Comparison of ENCODE assay signal across 19 cellular contexts in genomic region chr15:32919749-32920414, GRCh38.
DNase-seq lines count a peak whose midpoint lies in the region; ATAC-seq and TF ChIP-seq lines count a peak whose summit lies in the region.
"Had no signal": no experiment of that assay in that cellular context is flagged by ENCODE, and none has a peak within 500 bp of the region (broad histone marks: within the 10 kb centered on the region; RNA-seq: fewer than 3 reads in every experiment).

No MANE protein-coding gene starts in this region.

- no peaks in the 10 kb centered on the region for H3K27me3 ChIP-seq in BJ (ENCODE audit: control insufficient read depth, insufficient read depth, low read length)
- H3K27me3 ChIP-seq: right lobe of liver had no signal

- no peak overlapping the region for H3K27ac Mint-ChIP-seq in WTC11
- H3K27ac Mint-ChIP-seq: IgD-negative memory B cell; immature natural killer cell; naive thymus-derived CD8-positive, alpha-beta T cell; T-helper 1 cell treated with Interleukin-12 subunit alpha and Interleukin-12 subunit beta and Interleukin-4 antibody, amounts not matched to agents 30 μg/mL and 1 μg/mL, for 36 hours had no signal

- no peaks in the 10 kb centered on the region for H3K36me3 ChIP-seq in BJ (ENCODE audit: control insufficient read depth, insufficient read depth, low read length)
- H3K36me3 ChIP-seq: right lobe of liver had no signal

- ATAC-seq in HG03025 (IDR thresholded peaks at IDR 0.05; ENCODE audit: low FRiP score, unreplicated experiment) (no peak), GM19328 (IDR thresholded peaks at IDR 0.05; ENCODE audit: unreplicated experiment) (no peak), WTC11 (no peak)
- ATAC-seq: naive thymus-derived CD8-positive, alpha-beta T cell; right lobe of liver had no signal

- DNase-seq in BJ (ENCODE audit: low read depth), result peak; percentile 63
- peak; percentile 97 for DNase-seq in HS-5 (ENCODE audit: low read depth)
- peak; percentile 81 for DNase-seq in astrocyte of the spinal cord (ENCODE audit: low read depth, low spot score)
- peak; percentile 34 for DNase-seq in myocyte (ENCODE audit: low read depth)
- DNase-seq in NCI-H1694 (lab: John Stamatoyannopoulos, UW), result no peak
- no peak for DNase-seq in WTC11 (ENCODE audit: low spot score)
- DNase-seq: activated CD4-positive, alpha-beta T cell treated with anti-CD3 and anti-CD28 coated beads, Interleukin-2, amount 50 U/mL, for 1 hour; activated effector memory CD4-positive, alpha-beta T cell treated with Interleukin-2 at 50 U/mL for 16 hours; central memory CD4-positive, alpha-beta T cell; DMS153; erythroblast; immature natural killer cell; naive thymus-derived CD8-positive, alpha-beta T cell; NCI-H1930; right lobe of liver had no signal

- in situ Hi-C loops in astrocyte of the spinal cord (cut with HindIII; ENCODE audit: low sequenced_read_pairs), result no loop called here

- CTCF ChIA-PET in BJ (lab: Yijun Ruan, JAX) (interaction anchor here (1.7 to 1.8 kb wide), 2 partner anchors 11 to 16 kb away, joined by 3 to 6 read pairs; no protein-coding TSS in a partner anchor), WTC11 (lab: Charles Lee) (no interaction called here)

- POLR2A ChIA-PET in BJ (lab: Charles Lee) (no interaction called here), WTC11 (lab: Charles Lee) (no interaction called here)

- H3K4me3 Mint-ChIP-seq in WTC11, result no peak overlapping the region
- H3K4me3 Mint-ChIP-seq: immature natural killer cell; naive thymus-derived CD8-positive, alpha-beta T cell; T-helper 1 cell treated with Interleukin-12 subunit alpha and Interleukin-12 subunit beta and Interleukin-4 antibody, amounts not matched to agents 30 μg/mL and 1 μg/mL, for 36 hours had no signal

- H3K36me3 Mint-ChIP-seq in WTC11, result no peaks in the 10 kb centered on the region
- H3K36me3 Mint-ChIP-seq: IgD-negative memory B cell, immature natural killer cell had no signal

- H3K9me3 Mint-ChIP-seq in WTC11, result no peaks in the 10 kb centered on the region
- H3K9me3 Mint-ChIP-seq: IgD-negative memory B cell; immature natural killer cell; T-helper 1 cell treated with Interleukin-12 subunit alpha and Interleukin-12 subunit beta and Interleukin-4 antibody, amounts not matched to agents 30 μg/mL and 1 μg/mL, for 36 hours had no signal

- H3K4me3 ChIP-seq in BJ (ENCODE audit: low read depth, low read length) (no peak overlapping the region), astrocyte of the spinal cord (ENCODE audit: low read depth, low read length) (no peak overlapping the region)
- H3K4me3 ChIP-seq: right lobe of liver had no signal

- peaks cover 15% of the 10 kb centered on the region for H3K4me1 Mint-ChIP-seq in WTC11
- H3K4me1 Mint-ChIP-seq: immature natural killer cell had no signal

- TF ChIP-seq CTCF in BJ (IDR thresholded peaks at IDR 0.05; ENCODE audit: insufficient read depth, low read depth, low read length) (no peak), astrocyte of the spinal cord (IDR thresholded peaks at IDR 0.05; ENCODE audit: low read depth, low read length) (no peak), WTC11 (IDR thresholded peaks at IDR 0.05) (no peak)

- no peaks in the 10 kb centered on the region for H3K27me3 Mint-ChIP-seq in WTC11 (ENCODE audit: low read depth)

TF ChIP-seq in WTC11, 78 proteins besides CTCF, POLR2A, EP300 and RAD21:
- TF ChIP-seq ZNF263 (CRISPR knock-in tag; IDR thresholded peaks at IDR 0.05; ENCODE audit: low read depth) (no peak), ZNF512 (CRISPR knock-in tag; IDR thresholded peaks at IDR 0.05; ENCODE audit: borderline replicate concordance) (no peak), CREB1 (CRISPR knock-in tag; IDR thresholded peaks at IDR 0.05) (no peak), JAZF1 (CRISPR knock-in tag; IDR thresholded peaks at IDR 0.05) (no peak), SMAD3 (CRISPR knock-in tag; IDR thresholded peaks at IDR 0.05; ENCODE audit: borderline replicate concordance) (no peak), CDX4 (CRISPR knock-in tag; IDR thresholded peaks at IDR 0.05; ENCODE audit: borderline replicate concordance) (no peak), MXD4 (CRISPR knock-in tag; IDR thresholded peaks at IDR 0.05; ENCODE audit: borderline replicate concordance) (no peak), FOXK1 (CRISPR knock-in tag; IDR thresholded peaks at IDR 0.05) (no peak), ATF6 (CRISPR knock-in tag; IDR thresholded peaks at IDR 0.05) (no peak), ARID4B (CRISPR knock-in tag; IDR thresholded peaks at IDR 0.05; ENCODE audit: borderline replicate concordance) (no peak), ZNF396 (CRISPR knock-in tag; IDR thresholded peaks at IDR 0.05; ENCODE audit: borderline replicate concordance) (no peak), TCF7 (CRISPR knock-in tag; IDR thresholded peaks at IDR 0.05; ENCODE audit: low read depth) (no peak)
- TF ChIP-seq, protein P1, sequence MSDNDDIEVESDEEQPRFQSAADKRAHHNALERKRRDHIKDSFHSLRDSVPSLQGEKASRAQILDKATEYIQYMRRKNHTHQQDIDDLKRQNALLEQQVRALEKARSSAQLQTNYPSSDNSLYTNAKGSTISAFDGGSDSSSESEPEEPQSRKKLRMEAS (CRISPR knock-in tag; IDR thresholded peaks at IDR 0.05), result no peak

Comparison
In these comparisons a context has a peak if more than half of its experiments do, and no peak if none do; other contexts are left out.
1. DNase-seq: peak in BJ (single experiment), HS-5 (single experiment), astrocyte of the spinal cord (single experiment) and myocyte (single experiment); none in NCI-H1694 (single experiment) and WTC11 (single experiment).